8 cellular contexts compared by ENCODE assay signal in genomic region chr1:3571263-3571662, GRCh38.
"Had no signal": no experiment of that assay in that cellular context is flagged by ENCODE, and none has a peak within 500 bp of the region (broad histone marks: within the 10 kb centered on the region; RNA-seq: fewer than 3 reads in every experiment).

No MANE protein-coding gene starts in this region.

- ATAC-seq: GM23338 had no signal

- H3K9ac ChIP-seq: KMS-11 had no signal

- DNase-seq: H9, HCEC 1CT, KBM-7 had no signal

- FAIRE-seq: H1, H54, HTR-8/SVneo had no signal

- H3K27ac ChIP-seq: KMS-11 had no signal

- H2AFZ ChIP-seq: GM23338 had no signal

- H3K4me2 ChIP-seq: GM23338, KMS-11 had no signal

- H3K4me3 ChIP-seq: GM23338 had no signal
